7 cellular contexts compared by ENCODE assay signal in the genomic region with DNA sequence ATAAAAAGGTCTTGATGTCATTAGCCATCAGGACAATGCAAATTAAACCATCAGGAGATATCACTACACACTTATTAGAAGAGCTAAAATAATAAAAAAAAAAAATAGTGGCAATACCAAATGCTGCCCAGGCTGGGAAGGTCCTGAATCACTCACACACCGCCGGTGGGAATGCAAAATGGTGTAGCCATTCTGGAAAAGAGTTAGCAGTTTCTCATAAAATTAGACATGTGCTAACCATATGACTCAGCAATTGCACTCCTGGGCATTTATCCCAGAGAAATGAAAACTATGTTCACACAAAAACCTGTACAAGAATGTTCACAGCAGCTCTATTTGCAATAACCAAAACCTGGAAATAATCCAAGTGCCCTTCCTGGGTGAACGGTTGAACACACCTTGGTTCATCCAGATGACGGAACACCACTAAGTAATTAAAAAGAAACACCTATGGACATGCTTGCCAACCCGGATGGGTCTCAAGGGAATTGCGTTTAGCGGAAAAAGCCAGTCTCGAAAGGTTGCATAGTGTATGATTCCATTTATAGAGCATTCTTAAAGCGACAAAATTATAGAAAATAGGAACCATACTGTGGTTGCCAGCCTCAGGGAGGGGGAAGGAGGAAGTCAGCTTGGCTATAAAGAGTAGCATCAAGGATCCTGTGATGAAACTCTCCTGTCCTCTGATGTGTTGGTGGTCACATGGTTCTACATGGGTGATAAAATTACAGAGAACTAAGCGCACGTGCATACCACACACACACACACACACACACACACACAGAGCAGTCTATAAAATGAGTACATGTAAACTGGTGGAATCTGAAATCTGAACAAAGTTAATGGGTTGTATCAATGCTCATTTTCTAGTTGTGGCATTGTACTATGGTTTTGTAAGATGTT. TPM values are rescaled to one million over a fixed set of nuclear protein-coding genes. Genes with fewer than 3 reads are reported as not detected.
DNase-seq lines count a peak whose midpoint lies in the region; ATAC-seq and TF ChIP-seq lines count a peak whose summit lies in the region.

No MANE protein-coding gene starts in this region.

- H3K4me3 ChIP-seq in fibroblast of mammary gland (ENCODE audit: control insufficient read depth, low read depth, low read length) (no peak overlapping the region), WERI-Rb-1 (ENCODE audit: low read depth, low read length) (no peak overlapping the region)

- H3K27me3 Mint-ChIP-seq in activated B cell treated with CpG ODN at 0.5 μM for 24 hours, result no peaks in the 10 kb centered on the region

- POLR2A ChIA-PET in activated B cell treated with CpG ODN at 0.5 μM for 24 hours (lab: Charles Lee), result interaction anchor here (0.7 to 2.5 kb wide), 10 partner anchors 12 to 80 kb away, joined by 3 to 18 read pairs (median 5); no protein-coding TSS in a partner anchor

- H3K27ac ChIP-seq in WERI-Rb-1, result no peak overlapping the region

- TF ChIP-seq CTCF in activated B cell treated with CpG ODN at 0.5 μM for 24 hours (IDR thresholded peaks at IDR 0.05), result no peak
- TF ChIP-seq CTCF in fibroblast of mammary gland (conservative IDR thresholded peaks at IDR 0.05; ENCODE audit: control insufficient read depth, insufficient read depth, low read depth, low read length), result no peak
- no peak for TF ChIP-seq CTCF in WERI-Rb-1 (IDR thresholded peaks at IDR 0.05; ENCODE audit: low read depth, low read length)

- peak; percentile 25 for ATAC-seq in GM21737 (IDR thresholded peaks at IDR 0.05; ENCODE audit: unreplicated experiment)
- peak; percentile 55 for ATAC-seq in activated B cell treated with CpG ODN at 0.5 μM for 24 hours (ENCODE audit: low read depth)

- H3K36me3 ChIP-seq in WERI-Rb-1, result no peaks in the 10 kb centered on the region

- no peaks in the 10 kb centered on the region for H3K27me3 ChIP-seq in WERI-Rb-1 (ENCODE audit: insufficient read depth, low read depth, severe bottlenecking)

- H3K4me1 Mint-ChIP-seq in activated B cell treated with CpG ODN at 0.5 μM for 24 hours, result peaks cover 83% of the 10 kb centered on the region

- H3K36me3 Mint-ChIP-seq in activated B cell treated with CpG ODN at 0.5 μM for 24 hours (ENCODE audit: low read depth), result peaks cover 45% of the 10 kb centered on the region

- DNase-seq in GM04504 (ENCODE audit: low read depth) (peak; percentile 87), NAMALWA (ENCODE audit: low spot score) (peak; percentile 83), activated B cell treated with CpG ODN at 0.5 μM for 24 hours (no peak), fibroblast of mammary gland (ENCODE audit: low read depth) (peak; percentile 95), renal cortical epithelial cell (ENCODE audit: low read depth) (peak; percentile 99), WERI-Rb-1 (no peak)

- no peaks in the 10 kb centered on the region for H3K9me3 Mint-ChIP-seq in activated B cell treated with CpG ODN at 0.5 μM for 24 hours

- H3K4me3 Mint-ChIP-seq in activated B cell treated with CpG ODN at 0.5 μM for 24 hours, result peak overlapping the region; percentile 55

- CTCF ChIA-PET in activated B cell treated with CpG ODN at 0.5 μM for 24 hours (lab: Charles Lee), result no interaction called here

- H3K9me3 ChIP-seq in WERI-Rb-1 (ENCODE audit: severe bottlenecking), result peaks cover 3% of the 10 kb centered on the region

- intact Hi-C loops in activated B cell treated with CpG ODN at 0.5 μM for 24 hours (cut with micrococcal nuclease), result loop anchor here (1.0 kb wide), 2 partner anchors 19 to 26 kb away; no protein-coding TSS in a partner anchor

- peak overlapping the region; percentile 87 for H3K27ac Mint-ChIP-seq in activated B cell treated with CpG ODN at 0.5 μM for 24 hours

RNA-seq across cellular contexts. Expression of a gene that starts 4.6 kb away (rescaled TPM):
- 88.0 and 92.7 TPM in 2 replicates for total RNA-seq in activated B cell treated with CpG ODN at 0.5 μM for 24 hours
- total RNA-seq in renal cortical epithelial cell, result 28.8 and 34.0 TPM in 2 replicates

Comparison
In these comparisons a context has a peak if more than half of its experiments do, and no peak if none do; other contexts are left out.
1. DNase-seq: peak in GM04504 (single experiment), NAMALWA (single experiment), fibroblast of mammary gland (single experiment) and renal cortical epithelial cell (single experiment); none in activated B cell treated with CpG ODN at 0.5 μM for 24 hours (single experiment) and WERI-Rb-1 (single experiment).